Comparison of ENCODE assay signal across 1 cellular context in genomic region chr1:228457396-228458176, GRCh38.
TF ChIP-seq lines count a peak whose summit lies in the region.

No MANE protein-coding gene starts in this region.

TF ChIP-seq in HEK293, 187 proteins besides CTCF, POLR2A, EP300 and RAD21 (continued from another document):
- peak; percentile 82 for TF ChIP-seq ZNF843 (tag by site-specific recombination; IDR thresholded peaks at IDR 0.05)
- peak; percentile 79 for TF ChIP-seq ZNF146 (tag by site-specific recombination; IDR thresholded peaks at IDR 0.05)
- no peak for TF ChIP-seq ZNF701 (tag by site-specific recombination; IDR thresholded peaks at IDR 0.05)
- no peak for TF ChIP-seq ZNF776 (tag by site-specific recombination; IDR thresholded peaks at IDR 0.05; ENCODE audit: borderline replicate concordance)
- TF ChIP-seq ZNF19 (tag by site-specific recombination; IDR thresholded peaks at IDR 0.05; ENCODE audit: low read depth), result no peak
- no peak for TF ChIP-seq ZNF184 (tag by site-specific recombination; IDR thresholded peaks at IDR 0.05)
- peak; percentile 99 for TF ChIP-seq GLI4 (tag by site-specific recombination; IDR thresholded peaks at IDR 0.05)
- TF ChIP-seq ZNF404 (tag by site-specific recombination; IDR thresholded peaks at IDR 0.05), result no peak
- peak; percentile 21 for TF ChIP-seq SETDB1 (IDR thresholded peaks at IDR 0.05; ENCODE audit: insufficient read length, low read length)
- TF ChIP-seq SCRT1 (tag by site-specific recombination; IDR thresholded peaks at IDR 0.05; ENCODE audit: borderline replicate concordance), result peak; percentile 99
- peak; percentile 70 for TF ChIP-seq ZNF366 (tag by site-specific recombination; conservative IDR thresholded peaks at IDR 0.05)
- TF ChIP-seq ZNF449 (tag by site-specific recombination; IDR thresholded peaks at IDR 0.05), result peak; percentile 82; the same call in 1 of the 2 replicates
- no peak for TF ChIP-seq ZNF157 (tag by site-specific recombination; IDR thresholded peaks at IDR 0.05)
- peak; percentile 91 for TF ChIP-seq ZNF692 (tag by site-specific recombination; IDR thresholded peaks at IDR 0.05)
- peak; percentile 77 for TF ChIP-seq ZNF121 (tag by site-specific recombination; IDR thresholded peaks at IDR 0.05)
- TF ChIP-seq ZNF16 (tag by site-specific recombination; IDR thresholded peaks at IDR 0.05; ENCODE audit: low read depth), result peak; percentile 28; the same call in 1 of the 2 replicates
- TF ChIP-seq ZFP69B (tag by site-specific recombination; IDR thresholded peaks at IDR 0.05), result peak; percentile 84
- TF ChIP-seq ZNF391 (tag by site-specific recombination; IDR thresholded peaks at IDR 0.05; ENCODE audit: borderline replicate concordance, low read depth), result peak; percentile 97
- peak; percentile 78; the same call in 1 of the 2 replicates for TF ChIP-seq KLF16 (tag by site-specific recombination; IDR thresholded peaks at IDR 0.05)
- no peak for TF ChIP-seq ZNF174 (tag by site-specific recombination; IDR thresholded peaks at IDR 0.05)
